ENCODE assay signal across 8 cellular contexts in the genomic region with DNA sequence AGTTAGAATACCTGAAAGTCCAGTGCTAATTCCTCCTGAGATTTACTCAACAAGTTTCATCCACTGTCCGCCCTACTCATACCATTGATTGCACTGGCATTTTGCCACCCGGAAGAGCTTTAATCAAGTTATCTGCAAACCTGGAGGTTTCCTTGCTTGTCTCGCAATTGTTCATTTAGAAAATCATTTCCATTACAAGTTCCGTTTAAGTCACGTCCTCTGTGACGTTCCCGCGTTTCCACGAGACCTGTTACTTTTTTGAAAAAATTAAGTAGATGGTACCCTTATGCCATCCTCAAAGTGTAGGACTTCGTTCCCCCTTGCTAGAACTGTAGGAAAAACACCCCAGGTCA. TPM values are rescaled to one million over a fixed set of nuclear protein-coding genes. Genes with fewer than 3 reads are reported as not detected.
DNase-seq lines count a peak whose midpoint lies in the region; ATAC-seq and TF ChIP-seq lines count a peak whose summit lies in the region.

No MANE protein-coding gene starts in this region.

- peak; percentile 59 for DNase-seq in NCI-H1105 treated with DMSO at 0.1 percent for 48 hours (lab: John Stamatoyannopoulos, UW)
- DNase-seq in NCI-H1105 (lab: John Stamatoyannopoulos, UW): no peak
- DNase-seq in SK-MEL-5 (ENCODE audit: low read depth, low spot score): peak; percentile 31
- DNase-seq in brain microvascular endothelial cell: peak; percentile 11
- peak in 1 of 2 donors; percentile 35 for DNase-seq in left lung
- peak; percentile 13 to 38 (median 13) for DNase-seq in stimulated activated CD4-positive, alpha-beta T cell treated with anti-CD3 and anti-CD28 coated beads, TNF-alpha, amount 100 ng/mL, for 48 hours (ENCODE audit: low read depth in 3 of 3)
- DNase-seq in NCI-H510A treated with DMSO at 0.1 percent for 48 hours (lab: John Stamatoyannopoulos, UW): no peak

- peaks cover 23 to 38% of the 10 kb centered on the region in 2 donors for H3K4me1 ChIP-seq in left lung

- in situ Hi-C loops in SK-MEL-5 (cut with HindIII; ENCODE audit: low pct_unique_long_range_greater_than_20kb, low sequenced_read_pairs): no loop called here
- in situ Hi-C loops in brain microvascular endothelial cell (cut with HindIII; ENCODE audit: low pct_ligation_motif_present, low sequenced_read_pairs): no loop called here

- peak overlapping the region; percentile 70 for H3K4me3 ChIP-seq in brain microvascular endothelial cell (ENCODE audit: low read depth, low read length)
- peak overlapping the region; percentile 44 to 99 for H3K4me3 ChIP-seq in left lung

- TF ChIP-seq CTCF in brain microvascular endothelial cell (IDR thresholded peaks at IDR 0.05; ENCODE audit: low read depth, low read length, missing control alignments) (no peak), left lung (IDR thresholded peaks at IDR 0.05) (no peak)

- no peaks in the 10 kb centered on the region for H3K36me3 ChIP-seq in brain microvascular endothelial cell (replicated peaks)
- no peaks in the 10 kb centered on the region for H3K36me3 ChIP-seq in left lung

- no peaks in the 10 kb centered on the region for H3K9me3 ChIP-seq in left lung

- H3K27ac ChIP-seq in brain microvascular endothelial cell (peak overlapping the region; percentile 55), left lung (peak overlapping the region; percentile 86 to 98)

- intact Hi-C loops in left lung (cut with DNase I): no loop called here

- ATAC-seq in left lung (no peak), HG03342 (IDR thresholded peaks at IDR 0.05; ENCODE audit: unreplicated experiment) (no peak)

- H3K27me3 ChIP-seq in brain microvascular endothelial cell (replicated peaks) (no peaks in the 10 kb centered on the region), left lung (no peaks in the 10 kb centered on the region)

RNA-seq across cellular contexts. Expression of gene FRYL, which starts 0.8 kb away (rescaled TPM):
- total RNA-seq in SK-MEL-5 (2014; rRNA removed; shearing (Covaris generic)): 41.6 and 43.5 TPM in 2 replicates
- polyA plus RNA-seq in SK-MEL-5 (2015; cell fraction: cytosol; rRNA removed): 12.6 and 21.6 TPM in 2 replicates
- polyA plus RNA-seq in SK-MEL-5 (2015; cell fraction: nucleus; rRNA removed): 46.8 and 52.9 TPM in 2 replicates
- total RNA-seq in left lung: 10 to 100 TPM; 49.7 to 72.7 TPM

RNA-seq across cellular contexts. Expression of gene OCIAD1, which starts 50.0 kb away (rescaled TPM):
- total RNA-seq in SK-MEL-5 (2014; rRNA removed; shearing (Covaris generic)): 221 and 225 TPM in 2 replicates
- polyA plus RNA-seq in SK-MEL-5 (2015; cell fraction: cytosol; rRNA removed): 190 and 205 TPM in 2 replicates
- polyA plus RNA-seq in SK-MEL-5 (2015; cell fraction: nucleus; rRNA removed): 113 and 114 TPM in 2 replicates
- 100 to 1,000 TPM; 120 to 125 TPM for total RNA-seq in left lung

Comparison
In these comparisons a context has a peak if more than half of its experiments do, and no peak if none do; other contexts are left out.
1. DNase-seq: peak in NCI-H1105 treated with DMSO at 0.1 percent for 48 hours (single experiment), SK-MEL-5 (single experiment), brain microvascular endothelial cell (single experiment) and stimulated activated CD4-positive, alpha-beta T cell treated with anti-CD3 and anti-CD28 coated beads, TNF-alpha, amount 100 ng/mL, for 48 hours (3 of 3); none in NCI-H1105 (single experiment) and NCI-H510A treated with DMSO at 0.1 percent for 48 hours (single experiment).